28 cellular contexts compared by ENCODE assay signal in the genomic region with DNA sequence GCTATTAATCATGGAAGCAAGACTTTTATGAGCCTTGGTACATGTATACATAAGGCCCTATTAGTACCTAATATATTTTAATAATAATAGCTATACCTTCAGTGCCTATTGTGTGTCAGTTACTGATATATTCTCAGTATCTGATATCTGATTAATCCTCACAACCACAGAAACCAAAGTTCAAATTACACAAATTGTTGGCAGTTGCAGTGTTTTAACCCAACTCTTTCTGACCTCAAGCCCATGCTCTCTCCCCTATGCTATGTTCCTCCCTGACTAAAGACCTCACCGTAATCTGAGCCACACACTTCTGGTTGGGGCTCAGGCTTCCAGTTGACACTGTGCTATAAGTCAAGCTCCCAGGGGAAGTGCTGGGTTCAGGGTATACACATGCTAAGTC.
DNase-seq lines count a peak whose midpoint lies in the region; ATAC-seq, FAIRE-seq and TF ChIP-seq lines count a peak whose summit lies in the region.
"Had no signal": no experiment of that assay in that cellular context is flagged by ENCODE, and none has a peak within 500 bp of the region (broad histone marks: within the 10 kb centered on the region; RNA-seq: fewer than 3 reads in every experiment).

No MANE protein-coding gene starts in this region.

- H3K9ac ChIP-seq in astrocyte (ENCODE audit: low read length): no peak overlapping the region
- H3K9ac ChIP-seq: BLaER1 treated with 17β-estradiol and CSF1 and Interleukin-3, amounts not matched to agents 10 nM and 100 nM had no signal

- no peak for TF ChIP-seq POLR2A in right lobe of liver (IDR thresholded peaks at IDR 0.05)
- no peak for TF ChIP-seq POLR2A in adrenal gland (IDR thresholded peaks at IDR 0.05)

- peak; percentile 74 for ATAC-seq in left lobe of liver
- peak; percentile 44 to 82 (median 64) for ATAC-seq in right lobe of liver
- ATAC-seq in GM21367 (IDR thresholded peaks at IDR 0.05; ENCODE audit: unreplicated experiment): no peak
- ATAC-seq: A549 had no signal

- H3K4me3 Mint-ChIP-seq in astrocyte (ENCODE audit: unreplicated experiment): no peak overlapping the region
- H3K4me3 Mint-ChIP-seq: CD14-positive monocyte; CD4-positive, alpha-beta T cell; CD8-positive, alpha-beta memory T cell; HFFc6 had no signal

- intact Hi-C loops in right lobe of liver (cut with DNase I) (no loop called here), adrenal gland (cut with DNase I) (no loop called here)

- no peaks in the 10 kb centered on the region for H3K79me2 ChIP-seq in astrocyte (ENCODE audit: insufficient read depth, low read length)

- 50% methylated on average over 1 of the region's 1 CpG for WGBS in right lobe of liver (ENCODE audit: insufficient coverage, low coverage, low lambda C conversion rate, missing lambda C conversion rate)
- WGBS in adrenal gland, 4 donors: 21 to 77% (median 37%) methylated on average over 1 of the region's 1 CpG

- H3K9me3 Mint-ChIP-seq in astrocyte (ENCODE audit: unreplicated experiment): peaks cover 2% of the 10 kb centered on the region
- H3K9me3 Mint-ChIP-seq: CD4-positive, alpha-beta T cell; CD8-positive, alpha-beta memory T cell had no signal

- no peaks in the 10 kb centered on the region for H4K20me1 ChIP-seq in astrocyte (ENCODE audit: insufficient read depth, low read length)
- H4K20me1 ChIP-seq: BLaER1 treated with 17β-estradiol and CSF1 and Interleukin-3, amounts not matched to agents 10 nM and 100 nM had no signal

- FAIRE-seq in astrocyte (lab: Jason Lieb, UNC): no peak
- FAIRE-seq: A549, D721Med, GM12891, GM18507, H54 had no signal

- no peaks in the 10 kb centered on the region for H3K27me3 Mint-ChIP-seq in astrocyte (ENCODE audit: low read depth, unreplicated experiment)

- H3K4me3 ChIP-seq in astrocyte (ENCODE audit: insufficient read depth, low read depth, low read length): no peak overlapping the region
- no peak overlapping the region for H3K4me3 ChIP-seq in right lobe of liver
- H3K4me3 ChIP-seq in MG63: no peak overlapping the region
- H3K4me3 ChIP-seq in adrenal gland: no peak overlapping the region
- H3K4me3 ChIP-seq: A549; BLaER1 treated with 17β-estradiol and CSF1 and Interleukin-3, amounts not matched to agents 10 nM and 100 nM; HAP-1 had no signal

- H3K36me3 ChIP-seq in astrocyte (ENCODE audit: insufficient read depth, low read length) (no peaks in the 10 kb centered on the region), right lobe of liver (no peaks in the 10 kb centered on the region), MG63 (no peaks in the 10 kb centered on the region), adrenal gland (replicated peaks in 1 of 2) (no peaks in the 10 kb centered on the region)
- H3K36me3 ChIP-seq: BE2C; BLaER1 treated with 17β-estradiol and CSF1 and Interleukin-3, amounts not matched to agents 10 nM and 100 nM; HAP-1 had no signal

- H3K27ac Mint-ChIP-seq in astrocyte (ENCODE audit: unreplicated experiment): no peak overlapping the region
- H3K27ac Mint-ChIP-seq: CD14-positive monocyte; CD4-positive, alpha-beta T cell; CD8-positive, alpha-beta memory T cell; HFFc6 had no signal

- no peak overlapping the region for H3K4me2 ChIP-seq in astrocyte (ENCODE audit: low read length)
- H3K4me2 ChIP-seq: A549; BLaER1 treated with 17β-estradiol and CSF1 and Interleukin-3, amounts not matched to agents 10 nM and 100 nM had no signal

- peaks cover 13% of the 10 kb centered on the region for H3K4me1 Mint-ChIP-seq in astrocyte (ENCODE audit: low read depth, unreplicated experiment)
- H3K4me1 Mint-ChIP-seq: CD14-positive monocyte; CD8-positive, alpha-beta memory T cell had no signal

- no peaks in the 10 kb centered on the region for H3K9me3 ChIP-seq in astrocyte (ENCODE audit: insufficient read depth, low read depth, low read length)
- no peaks in the 10 kb centered on the region for H3K9me3 ChIP-seq in right lobe of liver
- H3K9me3 ChIP-seq in MG63: no peaks in the 10 kb centered on the region
- no peaks in the 10 kb centered on the region for H3K9me3 ChIP-seq in adrenal gland (replicated peaks in 1 of 3)
- H3K9me3 ChIP-seq: A549; BE2C; BLaER1 treated with 17β-estradiol and CSF1 and Interleukin-3, amounts not matched to agents 10 nM and 100 nM; HAP-1 had no signal

- H3K27me3 ChIP-seq in astrocyte (ENCODE audit: insufficient read depth, low read length) (peaks cover 7% of the 10 kb centered on the region), right lobe of liver (no peaks in the 10 kb centered on the region), MG63 (no peaks in the 10 kb centered on the region), adrenal gland (no peaks in the 10 kb centered on the region)
- H3K27me3 ChIP-seq: BE2C; BLaER1 treated with 17β-estradiol and CSF1 and Interleukin-3, amounts not matched to agents 10 nM and 100 nM had no signal

- no peak overlapping the region for H3K27ac ChIP-seq in astrocyte (ENCODE audit: low read depth, low read length)
- H3K27ac ChIP-seq in right lobe of liver: no peak overlapping the region
- H3K27ac ChIP-seq in adrenal gland: no peak overlapping the region
- H3K27ac ChIP-seq: A549; BLaER1 treated with 17β-estradiol and CSF1 and Interleukin-3, amounts not matched to agents 10 nM and 100 nM had no signal

- no peak overlapping the region for H2AFZ ChIP-seq in astrocyte (ENCODE audit: low read depth, low read length)

- no peaks in the 10 kb centered on the region for H3K36me3 Mint-ChIP-seq in astrocyte (ENCODE audit: low read depth, unreplicated experiment)
- H3K36me3 Mint-ChIP-seq: CD14-positive monocyte; CD8-positive, alpha-beta memory T cell had no signal

- DNase-seq in NCI-H2171 treated with DMSO at 0.1 percent for 48 hours (lab: John Stamatoyannopoulos, UW) (peak; percentile 38), NCI-H2171 (lab: John Stamatoyannopoulos, UW) (no peak), astrocyte (ENCODE audit: low read depth) (peak; percentile 39), left lobe of liver (ENCODE audit: low spot score) (no peak), right lobe of liver (no peak), MG63 (no peak), adrenal gland (no peak)
- DNase-seq: 8988T; ACHN; AML-193; BE2C; CD4-positive, alpha-beta T cell; CD8-positive, alpha-beta memory T cell; DMS 273 treated with DMSO at 0.1 percent for 48 hours; DMS79; EL; GDM1; GOT3; HFFc6 had no signal

- TF ChIP-seq CTCF in astrocyte (IDR thresholded peaks at IDR 0.05; ENCODE audit: insufficient read depth, low read depth, low read length) (no peak), right lobe of liver (IDR thresholded peaks at IDR 0.05) (no peak), adrenal gland (IDR thresholded peaks at IDR 0.05) (no peak)

- H3K4me1 ChIP-seq in astrocyte (ENCODE audit: insufficient read depth, low read length) (no peaks in the 10 kb centered on the region), right lobe of liver (peaks cover 0 to 11% (median 0%) of the 10 kb centered on the region in 4 donors), adrenal gland (replicated peaks in 1 of 2) (no peaks in the 10 kb centered on the region)
- H3K4me1 ChIP-seq: A549, BE2C had no signal

Comparison
In these comparisons a context has a peak if more than half of its experiments do, and no peak if none do; other contexts are left out.
1. DNase-seq: peak in NCI-H2171 treated with DMSO at 0.1 percent for 48 hours (single experiment) and astrocyte (single experiment); none in NCI-H2171 (single experiment), left lobe of liver (single experiment), right lobe of liver (0 of 3), MG63 (single experiment) and adrenal gland (0 of 7).